In the genomic region with DNA sequence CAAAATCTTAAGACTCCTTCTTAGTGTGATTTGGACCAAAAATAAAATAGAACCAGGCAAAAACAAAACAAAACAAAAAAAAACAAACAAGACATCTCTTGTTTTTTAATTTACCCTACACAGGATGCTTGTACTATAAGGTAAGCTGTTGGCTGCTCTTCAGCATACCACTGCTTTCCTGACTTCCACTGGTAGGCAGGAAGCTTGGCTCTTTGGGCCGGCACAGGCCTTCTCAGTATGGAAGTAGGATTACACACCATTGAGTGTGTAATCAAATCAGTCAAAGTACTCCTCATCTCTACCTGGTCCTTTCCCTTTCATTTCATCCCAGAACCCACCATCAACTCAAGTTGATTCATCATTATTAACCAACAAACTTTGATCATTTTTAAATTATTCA, we compare ENCODE assay signal across 15 cellular contexts.
DNase-seq lines count a peak whose midpoint lies in the region; ATAC-seq and TF ChIP-seq lines count a peak whose summit lies in the region.
"Had no signal": no experiment of that assay in that cellular context is flagged by ENCODE, and none has a peak within 500 bp of the region (broad histone marks: within the 10 kb centered on the region; RNA-seq: fewer than 3 reads in every experiment).

No MANE protein-coding gene starts in this region.

- no peaks in the 10 kb centered on the region for H3K9me1 ChIP-seq in IMR-90 (ENCODE audit: insufficient read depth, low read length)

- H3K4me3 Mint-ChIP-seq in dendritic cell treated with granulocyte-macrophage colony-stimulating factor and Interleukin-4, amounts not matched to agents 40 ng/mL and 50 ng/mL, for 4 days = no peak overlapping the region

- dilution Hi-C loops in IMR-90 (cut with HindIII; ENCODE audit: low sequenced_read_pairs, unreplicated experiment) = no loop called here

- no peak overlapping the region for H4K5ac ChIP-seq in IMR-90 (ENCODE audit: low read depth, low read length)

- peak; percentile 89 for DNase-seq in A673 (ENCODE audit: low spot score)
- no peak for DNase-seq in IMR-90
- no peak for DNase-seq in ascending aorta (ENCODE audit: low spot score in 2 of 2)
- DNase-seq in NCI-H748 treated with DMSO at 0.1 percent for 48 hours (lab: John Stamatoyannopoulos, UW) = no peak
- DNase-seq in esophagus squamous epithelium (lab: John Stamatoyannopoulos, UW) = no peak
- DNase-seq in GM10266 (ENCODE audit: extremely low spot score) = no peak
- DNase-seq: NCI-H1092 treated with DMSO at 0.1 percent for 48 hours, NCI-H187, NCI-H446 had no signal

- H3K56ac ChIP-seq in IMR-90 (ENCODE audit: extremely low read depth, insufficient read depth, low read length) = no peak overlapping the region

- TF ChIP-seq CTCF in A673 (conservative IDR thresholded peaks at IDR 0.05; ENCODE audit: low read depth, low read length) (no peak), IMR-90 (conservative IDR thresholded peaks at IDR 0.05; ENCODE audit: low read depth, low read length) (no peak), ascending aorta (IDR thresholded peaks at IDR 0.05) (no peak), esophagus squamous epithelium (IDR thresholded peaks at IDR 0.05) (no peak), GM10266 (IDR thresholded peaks at IDR 0.05; ENCODE audit: control insufficient read depth, insufficient read depth, low read depth, missing control alignments) (no peak)

- H3K4me1 ChIP-seq in A673 (ENCODE audit: insufficient read depth, low read length, poor library complexity, severe bottlenecking) = peaks cover 73% of the 10 kb centered on the region
- H3K4me1 ChIP-seq in IMR-90 (ENCODE audit: control insufficient read depth, insufficient read depth, low read length) = peaks cover 1% of the 10 kb centered on the region; the same call in 1 of the 2 replicates
- peaks cover 43% of the 10 kb centered on the region for H3K4me1 ChIP-seq in muscle layer of colon (ENCODE audit: insufficient read depth, low read length)
- peaks cover 4 to 11% of the 10 kb centered on the region in 2 donors for H3K4me1 ChIP-seq in ascending aorta
- peaks cover 0 to 2% (median 0%) of the 10 kb centered on the region in 3 donors for H3K4me1 ChIP-seq in esophagus squamous epithelium
- H3K4me1 ChIP-seq: A549 had no signal

- no peak overlapping the region for H2BK5ac ChIP-seq in IMR-90 (ENCODE audit: low read depth, low read length, poor library complexity, severe bottlenecking)

- H3K27ac ChIP-seq in A673 (ENCODE audit: low read depth, low read length, poor library complexity, severe bottlenecking) (peak overlapping the region; percentile 96), IMR-90 (ENCODE audit: insufficient read depth, low read length) (no peak overlapping the region), muscle layer of colon (ENCODE audit: low read depth, low read length) (peak overlapping the region; percentile 74), ascending aorta (peak overlapping the region in 1 of 2 donors; percentile 9), esophagus squamous epithelium (no peak overlapping the region)
- H3K27ac ChIP-seq: A549, KMS-11 had no signal

- no peak overlapping the region for H2AK9ac ChIP-seq in IMR-90 (replicated peaks; ENCODE audit: low read depth, low read length, poor library complexity)

- no peak overlapping the region for H2AFZ ChIP-seq in IMR-90 (replicated peaks; ENCODE audit: low read length, poor library complexity)

- H3K9me3 Mint-ChIP-seq in dendritic cell treated with granulocyte-macrophage colony-stimulating factor and Interleukin-4, amounts not matched to agents 40 ng/mL and 50 ng/mL, for 4 days = no peaks in the 10 kb centered on the region

- H3K9ac ChIP-seq in IMR-90 (ENCODE audit: low read depth, low read length) (no peak overlapping the region), muscle layer of colon (ENCODE audit: low read length) (no peak overlapping the region)
- H3K9ac ChIP-seq: KMS-11 had no signal

- no peak overlapping the region for H3K18ac ChIP-seq in IMR-90 (ENCODE audit: low read depth, low read length)

- no peak for TF ChIP-seq RAD21 in IMR-90 (IDR thresholded peaks at IDR 0.05; ENCODE audit: low read length)

- H2AK5ac ChIP-seq in IMR-90 (ENCODE audit: low read depth, low read length) = no peak overlapping the region

- no peaks in the 10 kb centered on the region for H3K79me1 ChIP-seq in IMR-90 (ENCODE audit: low read depth in 1 of 2, low read length in 2 of 2)

- H3K36me3 ChIP-seq in A673 (ENCODE audit: insufficient read depth, low read length, poor library complexity, severe bottlenecking) (no peaks in the 10 kb centered on the region), IMR-90 (ENCODE audit: control insufficient read depth, insufficient read depth, low read length) (no peaks in the 10 kb centered on the region), muscle layer of colon (ENCODE audit: insufficient read depth, low read length) (no peaks in the 10 kb centered on the region), ascending aorta (no peaks in the 10 kb centered on the region), esophagus squamous epithelium (no peaks in the 10 kb centered on the region)

- TF ChIP-seq POLR2A in IMR-90 (IDR thresholded peaks at IDR 0.05; ENCODE audit: low read depth, low read length) (no peak), esophagus squamous epithelium (IDR thresholded peaks at IDR 0.05) (no peak)

- H3K36me3 Mint-ChIP-seq in dendritic cell treated with granulocyte-macrophage colony-stimulating factor and Interleukin-4, amounts not matched to agents 40 ng/mL and 50 ng/mL, for 4 days (ENCODE audit: low read depth) = no peaks in the 10 kb centered on the region

- H3K9me3 ChIP-seq in A673 (ENCODE audit: low read depth, low read length, poor library complexity, severe bottlenecking) (no peaks in the 10 kb centered on the region), IMR-90 (ENCODE audit: control insufficient read depth, insufficient read depth, low read length) (no peaks in the 10 kb centered on the region), muscle layer of colon (ENCODE audit: low read length) (no peaks in the 10 kb centered on the region), ascending aorta (no peaks in the 10 kb centered on the region), esophagus squamous epithelium (no peaks in the 10 kb centered on the region)
- H3K9me3 ChIP-seq: A549 had no signal

- intact Hi-C loops in A673 (cut with micrococcal nuclease; ENCODE audit: unreplicated experiment) = loop anchor here (1.0 to 5.0 kb wide), 5 partner anchors 36 to 1691 kb away; no protein-coding TSS in a partner anchor
- intact Hi-C loops in IMR-90 (cut with micrococcal nuclease) = no loop called here
- intact Hi-C loops in dendritic cell treated with granulocyte-macrophage colony-stimulating factor and Interleukin-4, amounts not matched to agents 40 ng/mL and 50 ng/mL, for 4 days (cut with micrococcal nuclease) = loop anchor here (5.0 kb wide), 2 partner anchors 34 to 36 kb away; no protein-coding TSS in a partner anchor
- intact Hi-C loops in ascending aorta (cut with DNase I) = loop anchor here (5.0 kb wide), 1 partner anchor 39 kb away; no protein-coding TSS in a partner anchor
- intact Hi-C loops in esophagus squamous epithelium (cut with DNase I) = no loop called here

- no peaks in the 10 kb centered on the region for H3K27me3 Mint-ChIP-seq in dendritic cell treated with granulocyte-macrophage colony-stimulating factor and Interleukin-4, amounts not matched to agents 40 ng/mL and 50 ng/mL, for 4 days

- no peak for ATAC-seq in IMR-90 (ENCODE audit: low read depth)
- ATAC-seq: A549, Panc1, Right ventricle myocardium inferior had no signal

- WGBS in IMR-90 (ENCODE audit: extremely low coverage in 2 of 2, insufficient read length in 1 of 2), 2 experiments = no CpG with 5 or more reads among the region's 1 CpG
- 50 to 61% methylated on average over 1 of the region's 1 CpG for WGBS in esophagus squamous epithelium, 2 donors

- H3K4me1 Mint-ChIP-seq in dendritic cell treated with granulocyte-macrophage colony-stimulating factor and Interleukin-4, amounts not matched to agents 40 ng/mL and 50 ng/mL, for 4 days (ENCODE audit: low read depth) = peaks cover 36% of the 10 kb centered on the region

- H2BK120ac ChIP-seq in IMR-90 (ENCODE audit: low read depth, low read length) = no peak overlapping the region

- H3K14ac ChIP-seq in IMR-90 (replicated peaks; ENCODE audit: low read depth, low read length) = no peak overlapping the region

- peak overlapping the region; percentile 74 for H3K27ac Mint-ChIP-seq in dendritic cell treated with granulocyte-macrophage colony-stimulating factor and Interleukin-4, amounts not matched to agents 40 ng/mL and 50 ng/mL, for 4 days

- 0 out of 3 replicates have a peak overlapping the region, but pooled peaks have one; percentile 2 for H2BK15ac ChIP-seq in IMR-90 (ENCODE audit: low read depth, low read length)

- no peak overlapping the region for H3K4ac ChIP-seq in IMR-90 (ENCODE audit: low read depth, low read length)

- POLR2A ChIA-PET in A673 (lab: Charles Lee; ENCODE audit: low non-redundant PET) (interaction anchor here (0.6 to 1.0 kb wide), 3 partner anchors 26 to 505 kb away, joined by 3 read pairs; no protein-coding TSS in a partner anchor), IMR-90 (lab: Charles Lee; ENCODE audit: unreplicated experiment) (no interaction called here)

- no peak overlapping the region for H4K8ac ChIP-seq in IMR-90 (ENCODE audit: low read depth in 2 of 2, low read length in 2 of 2)

- no peaks in the 10 kb centered on the region for H3K27me3 ChIP-seq in A673 (replicated peaks; ENCODE audit: insufficient read depth, low read depth, low read length, poor library complexity)
- no peaks in the 10 kb centered on the region for H3K27me3 ChIP-seq in IMR-90 (ENCODE audit: control insufficient read depth, insufficient read depth, low read length)
- H3K27me3 ChIP-seq in muscle layer of colon (ENCODE audit: control insufficient read depth in 1 of 2, insufficient read depth in 2 of 2, low read length in 2 of 2) = no peaks in the 10 kb centered on the region
- no peaks in the 10 kb centered on the region for H3K27me3 ChIP-seq in ascending aorta
- no peaks in the 10 kb centered on the region for H3K27me3 ChIP-seq in esophagus squamous epithelium

- CTCF ChIA-PET in A673 (lab: Charles Lee) = interaction anchor here (1.3 to 1.5 kb wide), 2 partner anchors 31 to 36 kb away, joined by 6 read pairs; no protein-coding TSS in a partner anchor
- CTCF ChIA-PET in IMR-90 (lab: Yijun Ruan, JAX) = interaction anchor here (1.1 kb wide), 1 partner anchor 293 kb away, joined by 4 read pairs; no protein-coding TSS in a partner anchor

- H3K23ac ChIP-seq in IMR-90 (ENCODE audit: low read depth, low read length) = no peak overlapping the region

- no peak overlapping the region for H2BK20ac ChIP-seq in IMR-90 (ENCODE audit: low read depth, low read length)

- BruUV-seq in A673 (replicated peaks; lab: Mats Ljungman, UMichigan) (TSS peak; percentile 34), IMR-90 (replicated peaks; lab: Mats Ljungman, UMichigan) (no TSS peak)

- H4K91ac ChIP-seq in IMR-90 (ENCODE audit: insufficient read depth, low read depth, low read length) = no peak overlapping the region

- in situ Hi-C loops in IMR-90 (cut with MboI; ENCODE audit: low sequenced_read_pairs) = no loop called here

- H4K20me1 ChIP-seq in IMR-90 (ENCODE audit: insufficient read depth, low read length) = no peaks in the 10 kb centered on the region

- H3K4me3 ChIP-seq in A673 (ENCODE audit: low read depth, low read length, poor library complexity, severe bottlenecking) (no peak overlapping the region), IMR-90 (ENCODE audit: insufficient read depth, low read depth, low read length) (no peak overlapping the region), muscle layer of colon (ENCODE audit: low read depth in 1 of 2, low read length in 2 of 2) (no peak overlapping the region), ascending aorta (no peak overlapping the region), esophagus squamous epithelium (no peak overlapping the region)
- H3K4me3 ChIP-seq: A549 had no signal

- no peak overlapping the region for H3K4me2 ChIP-seq in IMR-90 (ENCODE audit: low read depth, low read length)
- H3K4me2 ChIP-seq: A549, KMS-11 had no signal

Comparison
In these comparisons a context has a peak if more than half of its experiments do, and no peak if none do; other contexts are left out.
1. H3K27ac ChIP-seq: peak in A673 (single experiment) and muscle layer of colon (single experiment); none in IMR-90 (single experiment) and esophagus squamous epithelium (0 of 4).
2. intact Hi-C loops: an anchor here in A673 (1.0 to 5.0 kb wide), dendritic cell treated with granulocyte-macrophage colony-stimulating factor and Interleukin-4, amounts not matched to agents 40 ng/mL and 50 ng/mL, for 4 days (5.0 kb wide) and ascending aorta (5.0 kb wide); none called in IMR-90 and esophagus squamous epithelium.